ENCODE assay signal across 1 cellular context in genomic region chr5:82387041-82387818, GRCh38.
TF ChIP-seq lines count a peak whose summit lies in the region.

No MANE protein-coding gene starts in this region.

TF ChIP-seq in GM23338, 12 proteins besides CTCF, POLR2A, EP300 and RAD21 (continued from another document):
- TF ChIP-seq REST (IDR thresholded peaks at IDR 0.05; ENCODE audit: unreplicated experiment) (no peak), JUNB (IDR thresholded peaks at IDR 0.05; ENCODE audit: unreplicated experiment) (no peak), NANOG (IDR thresholded peaks at IDR 0.05; ENCODE audit: borderline replicate concordance) (no peak), POLR2AphosphoS5 (IDR thresholded peaks at IDR 0.05; ENCODE audit: low read depth) (no peak)
